In the genomic region with DNA sequence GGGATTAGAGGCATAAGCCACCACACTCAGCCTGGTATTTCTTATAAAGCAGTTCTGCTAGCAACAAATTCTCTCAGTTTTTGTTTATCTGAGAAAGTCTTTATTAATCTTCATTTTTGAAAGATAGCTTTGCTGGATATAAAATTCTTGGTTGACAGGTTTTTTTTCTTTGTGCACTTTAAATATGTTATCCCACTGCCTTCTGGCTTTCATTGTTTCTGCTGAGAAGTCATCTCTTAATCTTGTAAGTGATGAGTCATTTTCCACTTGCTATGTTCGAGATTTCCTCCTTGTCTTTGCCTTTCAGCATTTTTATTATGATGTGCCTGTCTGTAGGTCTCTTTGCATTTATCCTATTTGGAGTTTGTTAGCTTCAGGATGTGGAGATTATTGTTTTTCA, we compare ENCODE assay signal across 22 cellular contexts.
"Had no signal": no experiment of that assay in that cellular context is flagged by ENCODE, and none has a peak within 500 bp of the region (broad histone marks: within the 10 kb centered on the region; RNA-seq: fewer than 3 reads in every experiment).

No MANE protein-coding gene starts in this region.

- H3K36me3 ChIP-seq: colonic mucosa, gastroesophageal sphincter, heart right ventricle, ovary, vagina had no signal

- H3K9me3 ChIP-seq: colonic mucosa, ovary had no signal

- H3K4me1 ChIP-seq: colonic mucosa, gastroesophageal sphincter, heart right ventricle, psoas muscle, vagina had no signal

- ATAC-seq: activated CD4-positive, CD25-positive, alpha-beta regulatory T cell treated with anti-CD3 and anti-CD28 coated beads, Interleukin-2, amount 50 U/mL, for 24 hours; activated CD8-positive, alpha-beta T cell treated with anti-CD3 and anti-CD28 coated beads, Interleukin-2, amount 10 ng/mL, durations not matched to agents 7 days and 5 days; gastroesophageal sphincter; heart right ventricle; psoas muscle; right cardiac atrium; stimulated activated naive CD8-positive, alpha-beta T cell treated with anti-CD3 and anti-CD28 coated beads, Interleukin-15, amount 100 ng/mL, for 72 hours had no signal

- DNase-seq: activated CD4-positive, alpha-beta T cell treated with anti-CD3 and anti-CD28 coated beads, Interleukin-2, amount 10 ng/mL, durations not matched to agents 7 days and 5 days; activated CD8-positive, alpha-beta T cell treated with anti-CD3 and anti-CD28 coated beads, Interleukin-2, amount 10 ng/mL, durations not matched to agents 7 days and 5 days; activated naive CD4-positive, alpha-beta T cell treated with Interleukin-2 at 50 U/mL for 16 hours; activated T-cell treated with anti-CD3 and anti-CD28 coated beads, Interleukin-2, amount 50 U/mL, for 24 hours; anterior cingulate cortex; caudate nucleus; colonic mucosa; heart right ventricle; mesenchymal stem cell; natural killer cell; ovary; psoas muscle; right cardiac atrium; stimulated activated naive CD8-positive, alpha-beta T cell treated with anti-CD3 and anti-CD28 coated beads, Interleukin-15, amount 100 ng/mL, for 72 hours; T-helper 9 cell; trophoblast cell had no signal

- H3K27ac ChIP-seq: colonic mucosa, gastroesophageal sphincter, heart right ventricle, ovary, psoas muscle, skin epidermis, vagina had no signal

- H3K27ac Mint-ChIP-seq: activated CD4-positive, alpha-beta T cell treated with anti-CD3 and anti-CD28 coated beads, Interleukin-2, amount 10 ng/mL, durations not matched to agents 7 days and 5 days; activated CD8-positive, alpha-beta T cell treated with anti-CD3 and anti-CD28 coated beads, Interleukin-2, amount 10 ng/mL, durations not matched to agents 7 days and 5 days; activated T-cell treated with anti-CD3 and anti-CD28 coated beads, Interleukin-2, amount 50 U/mL, for 24 hours; activated T-helper 2 cell treated with anti-CD3 and anti-CD28 coated beads, Interferon-gamma antibody, Interleukin-2, Interleukin-4, amounts not matched to agents 10 μg/mL and 5 μg/mL and 100 μg/mL, durations not matched to agents 14 hours and 24 hours and 36 hours; brain; natural killer cell had no signal

- H3K27me3 ChIP-seq: colonic mucosa, gastroesophageal sphincter, heart right ventricle, ovary, vagina had no signal

- H3K4me3 Mint-ChIP-seq: activated CD4-positive, alpha-beta T cell treated with anti-CD3 and anti-CD28 coated beads, Interleukin-2, amount 10 ng/mL, durations not matched to agents 7 days and 5 days; activated CD8-positive, alpha-beta T cell treated with anti-CD3 and anti-CD28 coated beads, Interleukin-2, amount 10 ng/mL, durations not matched to agents 7 days and 5 days; activated T-cell treated with anti-CD3 and anti-CD28 coated beads, Interleukin-2, amount 50 U/mL, for 24 hours; brain; natural killer cell; stimulated activated naive CD8-positive, alpha-beta T cell treated with anti-CD3 and anti-CD28 coated beads, Interleukin-15, amount 100 ng/mL, for 72 hours had no signal

- H3K27me3 Mint-ChIP-seq: activated T-cell treated with anti-CD3 and anti-CD28 coated beads, Interleukin-2, amount 50 U/mL, for 24 hours; brain; stimulated activated naive CD8-positive, alpha-beta T cell treated with anti-CD3 and anti-CD28 coated beads, Interleukin-15, amount 100 ng/mL, for 72 hours had no signal

- H3K4me1 Mint-ChIP-seq: activated CD4-positive, alpha-beta T cell treated with anti-CD3 and anti-CD28 coated beads, Interleukin-2, amount 10 ng/mL, durations not matched to agents 7 days and 5 days; brain; natural killer cell; stimulated activated naive CD8-positive, alpha-beta T cell treated with anti-CD3 and anti-CD28 coated beads, Interleukin-15, amount 100 ng/mL, for 72 hours had no signal

- H3K4me3 ChIP-seq: colonic mucosa, gastroesophageal sphincter, heart right ventricle, ovary, psoas muscle, skin epidermis, vagina had no signal
